Comparison of ENCODE assay signal across 17 cellular contexts in genomic region chr2:72923833-72924352, GRCh38. TPM values are rescaled to one million over a fixed set of nuclear protein-coding genes. Genes with fewer than 3 reads are reported as not detected.
A peak's percentile ranks its signal among the peaks of the same experiment; 100 is the strongest.
DNase-seq lines count a peak whose midpoint lies in the region; ATAC-seq and TF ChIP-seq lines count a peak whose summit lies in the region.
"Had no signal": no experiment of that assay in that cellular context is flagged by ENCODE, and none has a peak within 500 bp of the region (broad histone marks: within the 10 kb centered on the region; RNA-seq: fewer than 3 reads in every experiment).

No MANE protein-coding gene starts in this region.

- 8% methylated on average over 26 of the region's 36 CpGs for WGBS in mammary epithelial cell (ENCODE audit: low coverage, missing lambda C conversion rate)
- no CpG with 5 or more reads among the region's 36 CpGs for WGBS in mesendoderm (ENCODE audit: extremely low coverage, insufficient coverage, low lambda C conversion rate)

- H3K27me3 Mint-ChIP-seq in MCF 10A (ENCODE audit: insufficient read depth, unreplicated experiment) (peaks cover 51% of the 10 kb centered on the region), chondrocyte (ENCODE audit: low read depth) (peaks cover 52% of the 10 kb centered on the region)

- H4K20me1 ChIP-seq in mammary epithelial cell (ENCODE audit: insufficient read depth, low read length): no peaks in the 10 kb centered on the region

- H3K18ac ChIP-seq in mesendoderm (ENCODE audit: low read length): no peak overlapping the region

- intact Hi-C loops in mammary epithelial cell (cut with micrococcal nuclease): no loop called here
- intact Hi-C loops in MCF 10A (cut with micrococcal nuclease): no loop called here
- intact Hi-C loops in upper lobe of right lung (cut with DNase I): no loop called here

- no peaks in the 10 kb centered on the region for H3K4me1 Mint-ChIP-seq in MCF 10A (ENCODE audit: insufficient read depth, unreplicated experiment)
- peaks cover 8% of the 10 kb centered on the region for H3K4me1 Mint-ChIP-seq in chondrocyte (ENCODE audit: low read depth)

- H3K27me3 ChIP-seq in mammary epithelial cell (ENCODE audit: insufficient read depth, low read length): peaks cover 72% of the 10 kb centered on the region
- H3K27me3 ChIP-seq in mesendoderm (ENCODE audit: insufficient read depth, low read length, poor library complexity): peaks cover 79% of the 10 kb centered on the region
- H3K27me3 ChIP-seq in upper lobe of right lung: peaks cover 98% of the 10 kb centered on the region

- H3K4me3 Mint-ChIP-seq in MCF 10A (ENCODE audit: unreplicated experiment) (no peak overlapping the region), chondrocyte (ENCODE audit: unreplicated experiment) (no peak overlapping the region)
- H3K4me3 Mint-ChIP-seq: memory B cell had no signal

- H4K5ac ChIP-seq in mesendoderm (ENCODE audit: low read length): no peak overlapping the region

- H3K27ac ChIP-seq in mammary epithelial cell (ENCODE audit: insufficient read depth, low read depth, low read length): no peak overlapping the region
- no peak overlapping the region for H3K27ac ChIP-seq in mesendoderm (ENCODE audit: low read depth, low read length)
- H3K27ac ChIP-seq in upper lobe of right lung: no peak overlapping the region
- H3K27ac ChIP-seq: right lobe of liver had no signal

- peak overlapping the region; percentile 8 for H3K56ac ChIP-seq in mesendoderm (ENCODE audit: low read length)

- H3K36me3 ChIP-seq in mammary epithelial cell (ENCODE audit: insufficient read depth, low read length) (no peaks in the 10 kb centered on the region), mesendoderm (ENCODE audit: control insufficient read depth, insufficient read depth, low read length) (no peaks in the 10 kb centered on the region), upper lobe of right lung (no peaks in the 10 kb centered on the region)
- H3K36me3 ChIP-seq: BE2C, right lobe of liver had no signal

- no peak overlapping the region for H3K27ac Mint-ChIP-seq in MCF 10A (ENCODE audit: low read depth, unreplicated experiment)
- H3K27ac Mint-ChIP-seq in chondrocyte (ENCODE audit: unreplicated experiment): no peak overlapping the region
- H3K27ac Mint-ChIP-seq: memory B cell had no signal

- CTCF ChIA-PET in mammary epithelial cell (lab: Charles Lee; ENCODE audit: low non-redundant PET): no interaction called here
- CTCF ChIA-PET in MCF 10A (lab: Yijun Ruan, JAX): no interaction called here

- no peaks in the 10 kb centered on the region for H3K79me2 ChIP-seq in mammary epithelial cell (ENCODE audit: insufficient read depth, low read length)
- no peaks in the 10 kb centered on the region for H3K79me2 ChIP-seq in mesendoderm (ENCODE audit: control insufficient read depth, insufficient read depth, low read length)

- in situ Hi-C loops in mammary epithelial cell (cut with MboI; ENCODE audit: low sequenced_read_pairs in 2 of 2): no loop called here
- in situ Hi-C loops in GM13977 (cut with MboI; ENCODE audit: low pct_unique_long_range_greater_than_20kb, low sequenced_read_pairs, unreplicated experiment): no loop called here

- POLR2A ChIA-PET in MCF 10A (lab: Yijun Ruan, JAX): no interaction called here

- H3K4me3 ChIP-seq in mammary epithelial cell (replicated peaks in 1 of 3; ENCODE audit: insufficient read depth in 1 of 3, low read depth in 2 of 3, low read length in 3 of 3) (no peak overlapping the region), mesendoderm (ENCODE audit: low read length) (no peak overlapping the region), upper lobe of right lung (no peak overlapping the region)
- H3K4me3 ChIP-seq: right lobe of liver had no signal

- H3K9me3 Mint-ChIP-seq in MCF 10A (ENCODE audit: unreplicated experiment) (no peaks in the 10 kb centered on the region), chondrocyte (ENCODE audit: low read depth) (no peaks in the 10 kb centered on the region)
- H3K9me3 Mint-ChIP-seq: memory B cell had no signal

- H3K4me1 ChIP-seq in mammary epithelial cell (ENCODE audit: insufficient read depth, low read length): peaks cover 14% of the 10 kb centered on the region
- no peaks in the 10 kb centered on the region for H3K4me1 ChIP-seq in mesendoderm (ENCODE audit: control insufficient read depth, low read depth, low read length)
- H3K4me1 ChIP-seq in upper lobe of right lung: peaks cover 23% of the 10 kb centered on the region
- H3K4me1 ChIP-seq: BE2C had no signal

- H3K9me3 ChIP-seq in mammary epithelial cell (replicated peaks; ENCODE audit: insufficient read depth, low read length): peaks cover 14% of the 10 kb centered on the region
- H3K9me3 ChIP-seq in upper lobe of right lung: no peaks in the 10 kb centered on the region
- H3K9me3 ChIP-seq: BE2C, right lobe of liver had no signal

- dilution Hi-C loops in mammary epithelial cell (cut with HindIII; ENCODE audit: low sequenced_read_pairs): loop anchor here (5.0 kb wide), 1 partner anchor 98 kb away; no protein-coding TSS in a partner anchor

- BruUV-seq in mammary epithelial cell (replicated peaks; lab: Mats Ljungman, UMichigan): no TSS peak
- no TSS peak for BruUV-seq in MCF 10A (replicated peaks; lab: Mats Ljungman, UMichigan)

- no peak overlapping the region for H4K8ac ChIP-seq in mesendoderm (ENCODE audit: low read depth, low read length)

- H2AK5ac ChIP-seq in mesendoderm (ENCODE audit: low read length): no peak overlapping the region

- H3K4ac ChIP-seq in mesendoderm (ENCODE audit: low read depth, low read length): no peak overlapping the region

- TF ChIP-seq CTCF in mammary epithelial cell (conservative IDR thresholded peaks at IDR 0.05 in 1 of 2, IDR thresholded peaks at IDR 0.05 in 1 of 2; ENCODE audit: extremely low read depth in 1 of 2, insufficient read depth in 1 of 2, low read depth in 1 of 2, low read length in 2 of 2): no peak
- no peak for TF ChIP-seq CTCF in MCF 10A (IDR thresholded peaks at IDR 0.05; ENCODE audit: unreplicated experiment)
- TF ChIP-seq CTCF in chondrocyte (IDR thresholded peaks at IDR 0.05): no peak
- TF ChIP-seq CTCF in upper lobe of right lung (IDR thresholded peaks at IDR 0.05): no peak
- TF ChIP-seq CTCF in GM13977 (IDR thresholded peaks at IDR 0.05; ENCODE audit: extremely low read depth, insufficient read depth, missing control alignments): no peak

- peak overlapping the region; percentile 24 for H2AFZ ChIP-seq in mammary epithelial cell (ENCODE audit: low read depth, low read length)

- H3K23ac ChIP-seq in mesendoderm (ENCODE audit: low read length): peak overlapping the region; percentile 57

- no peak overlapping the region for H2BK120ac ChIP-seq in mesendoderm (ENCODE audit: low read depth, low read length)

- ATAC-seq in upper lobe of right lung (peak; percentile 4), HG03442 (IDR thresholded peaks at IDR 0.05; ENCODE audit: unreplicated experiment) (no peak)

- H3K79me1 ChIP-seq in mesendoderm (ENCODE audit: low read length): no peaks in the 10 kb centered on the region

- H3K9ac ChIP-seq in mammary epithelial cell (ENCODE audit: insufficient read depth, low read length): no peak overlapping the region
- no peak overlapping the region for H3K9ac ChIP-seq in mesendoderm (ENCODE audit: low read length)

- H3K36me3 Mint-ChIP-seq in MCF 10A (ENCODE audit: insufficient read depth, unreplicated experiment): no peaks in the 10 kb centered on the region
- H3K36me3 Mint-ChIP-seq in chondrocyte (ENCODE audit: low read depth): no peaks in the 10 kb centered on the region
- H3K36me3 Mint-ChIP-seq: memory B cell had no signal

- no peak overlapping the region for H2BK5ac ChIP-seq in mesendoderm (ENCODE audit: low read length)

- H3K4me2 ChIP-seq in mammary epithelial cell (ENCODE audit: insufficient read depth, low read depth, low read length) (no peak overlapping the region), mesendoderm (ENCODE audit: low read length) (peak overlapping the region; percentile 39)

- DNase-seq in mammary epithelial cell (no peak), MCF 10A (ENCODE audit: unreplicated experiment) (no peak), chondrocyte (ENCODE audit: low spot score) (peak; percentile 77), mesendoderm (no peak), upper lobe of right lung (peak; percentile 64), A172 (ENCODE audit: low spot score) (no peak), GM13977 (ENCODE audit: low spot score) (no peak)
- DNase-seq: activated CD4-positive, alpha-beta T cell treated with anti-CD3 and anti-CD28 coated beads for 4 hours; BE2C; cortex of kidney; GOT3; NCI-H1105 treated with DMSO at 0.1 percent for 48 hours; NCI-H82; right lobe of liver had no signal

- no peak overlapping the region for H2BK15ac ChIP-seq in mesendoderm (replicated peaks; ENCODE audit: low read depth)

RNA-seq across cellular contexts. Expression of gene EMX1, which starts 6.6 kb away (rescaled TPM):
- not detected for total RNA-seq in mammary epithelial cell
- polyA plus RNA-seq in mammary epithelial cell: not detected
- 0.31 TPM for polyA minus RNA-seq in mammary epithelial cell
- not detected in 2 replicates for total RNA-seq in MCF 10A (2022)
- total RNA-seq in chondrocyte: not detected in 3 replicates
- polyA plus RNA-seq in mesendoderm (2013, experiment 1 of 2): 0.15 TPM
- 0.35 TPM for polyA plus RNA-seq in mesendoderm (2013, experiment 2 of 2)
- total RNA-seq in upper lobe of right lung: not detected
- total RNA-seq in A172 (2014; rRNA removed; shearing (Covaris generic)): 0.34 and 0.50 TPM in 2 replicates
- total RNA-seq: urinary bladder had no signal
- polyA plus RNA-seq: urinary bladder had no signal

RNA-seq across cellular contexts. Expression of gene SPR, which starts 36.7 kb away (rescaled TPM):
- total RNA-seq in mammary epithelial cell: 10 to 100 TPM; 24.5 to 25.1 TPM
- polyA plus RNA-seq in mammary epithelial cell: 37.1 TPM
- 18.6 TPM for polyA minus RNA-seq in mammary epithelial cell
- total RNA-seq in MCF 10A (2022): 12.9 and 18.1 TPM in 2 replicates
- 8.9 to 13.5 TPM (median 12.8 TPM) in 3 replicates for total RNA-seq in chondrocyte
- 2.6 TPM for polyA plus RNA-seq in mesendoderm (2013, experiment 1 of 2)
- polyA plus RNA-seq in mesendoderm (2013, experiment 2 of 2): 2.6 TPM
- total RNA-seq in upper lobe of right lung: 44.1 TPM
- total RNA-seq in A172 (2014; rRNA removed; shearing (Covaris generic)): 84.0 and 104 TPM in 2 replicates

Comparison
In these comparisons a context has a peak if more than half of its experiments do, and no peak if none do; other contexts are left out.
1. DNase-seq: peak in chondrocyte (single experiment) and upper lobe of right lung (single experiment); none in mammary epithelial cell (single experiment), MCF 10A (single experiment), mesendoderm (single experiment), A172 (single experiment) and GM13977 (single experiment).